In the genomic region with DNA sequence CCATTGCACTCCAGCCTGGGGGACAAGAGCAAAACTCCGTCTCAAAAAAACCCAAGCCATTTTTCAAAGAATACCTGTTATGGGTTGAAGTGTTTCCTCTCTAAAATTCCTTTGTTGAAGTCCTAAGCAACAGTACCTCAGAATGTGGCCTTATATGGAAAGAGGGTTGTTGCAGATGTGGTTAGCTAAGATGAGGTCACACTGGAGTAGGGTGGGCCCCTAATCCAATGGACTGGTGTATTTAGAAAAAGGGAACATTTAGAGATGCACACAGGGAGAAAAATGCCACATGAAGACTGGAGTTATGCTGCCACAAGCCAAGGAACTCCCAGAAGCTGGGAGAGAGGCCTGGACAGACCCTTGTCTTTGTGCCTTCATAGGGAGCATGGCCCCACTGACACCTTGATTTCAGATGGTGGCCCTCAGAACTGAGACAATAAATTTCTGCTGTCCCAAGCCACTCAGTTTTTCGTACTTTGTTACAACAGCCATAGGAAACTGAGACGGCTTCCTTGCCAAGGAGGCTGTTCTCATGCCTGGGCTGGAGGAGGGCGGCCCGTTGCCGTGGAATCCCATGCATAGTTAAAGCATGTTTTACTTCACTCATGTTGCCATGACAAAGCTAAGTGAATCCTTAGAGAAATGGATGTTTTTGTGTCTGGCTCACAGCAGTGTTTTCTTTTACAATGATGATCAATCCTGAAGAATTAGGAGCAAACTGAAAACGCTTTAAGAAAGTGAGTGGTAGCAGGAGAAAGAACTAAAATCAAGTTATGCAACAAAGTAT, we compare ENCODE assay signal across 10 cellular contexts. TPM values are rescaled to one million over a fixed set of nuclear protein-coding genes. Genes with fewer than 3 reads are reported as not detected.
DNase-seq lines count a peak whose midpoint lies in the region; ATAC-seq and TF ChIP-seq lines count a peak whose summit lies in the region.
"Had no signal": no experiment of that assay in that cellular context is flagged by ENCODE, and none has a peak within 500 bp of the region (broad histone marks: within the 10 kb centered on the region; RNA-seq: fewer than 3 reads in every experiment).

No MANE protein-coding gene starts in this region.

- H3K4me3 ChIP-seq in HUES48 (ENCODE audit: low read depth, low read length) (no peak overlapping the region), stomach smooth muscle (ENCODE audit: low read length in 2 of 2) (no peak overlapping the region)

- H3K4me1 ChIP-seq in HUES48 (ENCODE audit: control insufficient read depth, insufficient read depth, low read length) (no peaks in the 10 kb centered on the region), stomach smooth muscle (ENCODE audit: control insufficient read depth, insufficient read depth, low read length) (peaks cover 16% of the 10 kb centered on the region)
- H3K4me1 ChIP-seq: foreskin keratinocyte had no signal

- peaks cover 28% of the 10 kb centered on the region for H3K4me1 Mint-ChIP-seq in brain

- TF ChIP-seq CTCF in brain (conservative IDR thresholded peaks at IDR 0.05): no peak

- peaks cover 0 to 4% (median 0%) of the 10 kb centered on the region in 5 experiments for H3K9me3 Mint-ChIP-seq in brain
- H3K9me3 Mint-ChIP-seq: naive B cell had no signal

- peak; percentile 52 for DNase-seq in iris pigment epithelial cell (ENCODE audit: low read depth)
- DNase-seq in effector CD8-positive, alpha-beta T cell (lab: John Stamatoyannopoulos, UW): no peak
- DNase-seq: foreskin keratinocyte, naive B cell had no signal

- H3K9me3 ChIP-seq in HUES48 (ENCODE audit: control insufficient read depth, insufficient read depth, low read length): no peaks in the 10 kb centered on the region
- no peaks in the 10 kb centered on the region for H3K9me3 ChIP-seq in stomach smooth muscle (ENCODE audit: control insufficient read depth in 2 of 2, low read length in 2 of 2)

- H3K27me3 ChIP-seq in HUES48 (ENCODE audit: control insufficient read depth, insufficient read depth, low read length) (no peaks in the 10 kb centered on the region), stomach smooth muscle (ENCODE audit: control insufficient read depth in 1 of 2, insufficient read depth in 2 of 2, low read length in 2 of 2) (no peaks in the 10 kb centered on the region)
- H3K27me3 ChIP-seq: foreskin keratinocyte had no signal

- H3K27me3 Mint-ChIP-seq in brain: no peaks in the 10 kb centered on the region
- H3K27me3 Mint-ChIP-seq: naive B cell had no signal

- H3K27ac Mint-ChIP-seq in brain: peak overlapping the region; percentile 79 to 94 (median 88)

- H3K4me3 Mint-ChIP-seq in brain: peak overlapping the region in 4 of 5 experiments; percentile 31 to 60 (median 48)

- peaks cover 50% of the 10 kb centered on the region for H3K36me3 ChIP-seq in HUES48 (ENCODE audit: control insufficient read depth, insufficient read depth, low read length)
- peaks cover 8 to 14% of the 10 kb centered on the region in 2 donors for H3K36me3 ChIP-seq in stomach smooth muscle (ENCODE audit: control insufficient read depth in 2 of 2, insufficient read depth in 2 of 2, low read length in 2 of 2)

- no peak for ATAC-seq in GM21423 (IDR thresholded peaks at IDR 0.05; ENCODE audit: unreplicated experiment)
- no peak for ATAC-seq in HG02981 (IDR thresholded peaks at IDR 0.05; ENCODE audit: unreplicated experiment)
- ATAC-seq in GM19452 (IDR thresholded peaks at IDR 0.05; ENCODE audit: unreplicated experiment): no peak
- ATAC-seq: foreskin keratinocyte had no signal

- H3K9ac ChIP-seq in HUES48 (ENCODE audit: low read depth, low read length): peak overlapping the region; percentile 54
- H3K9ac ChIP-seq in stomach smooth muscle (ENCODE audit: low read length in 2 of 2): no peak overlapping the region

- H3K27ac ChIP-seq in HUES48 (ENCODE audit: low read depth, low read length) (peak overlapping the region; percentile 33), stomach smooth muscle (ENCODE audit: low read length) (peak overlapping the region; percentile 49)
- H3K27ac ChIP-seq: foreskin keratinocyte had no signal

- peaks cover 86% of the 10 kb centered on the region for H3K36me3 Mint-ChIP-seq in brain

RNA-seq across cellular contexts. Expression of gene TRAPPC2, which starts 16.5 kb away (rescaled TPM):
- 6.6 TPM for polyA plus RNA-seq in brain (ENCODE audit: insufficient read depth, low read depth, low replicate concordance)

RNA-seq across cellular contexts. Expression of gene OFD1, which starts 16.7 kb away (rescaled TPM):
- 6.7 TPM for polyA plus RNA-seq in brain (ENCODE audit: insufficient read depth, low read depth, low replicate concordance)

RNA-seq across cellular contexts. Expression of gene RAB9A, which starts 29.0 kb away (rescaled TPM):
- 21.7 TPM for polyA plus RNA-seq in brain (ENCODE audit: insufficient read depth, low read depth, low replicate concordance)
